In genomic region chr2:190575263-190575662, GRCh38 we compare ENCODE assay signal across 20 cellular contexts.
"Had no signal": no experiment of that assay in that cellular context is flagged by ENCODE, and none has a peak within 500 bp of the region (broad histone marks: within the 10 kb centered on the region; RNA-seq: fewer than 3 reads in every experiment).

No MANE protein-coding gene starts in this region.

- H3K27ac ChIP-seq: brain microvascular endothelial cell, coronary artery, left ventricle myocardium inferior, neutrophil, pancreas, right lobe of liver, stomach had no signal

- H3K4me1 ChIP-seq: right lobe of liver had no signal

- H3K4me3 ChIP-seq: coronary artery, left ventricle myocardium inferior, pancreas, right lobe of liver, stomach had no signal

- H3K27ac Mint-ChIP-seq: activated T-helper 1 cell treated with anti-CD3 and anti-CD28 coated beads, Interleukin-12 subunit alpha, Interleukin-12 subunit beta, Interleukin-2, Interleukin-4 antibody, amounts not matched to agents 30 ng/mL and 10 ng/mL and 1 ng/mL, durations not matched to agents 14 hours and 24 hours and 36 hours; naive B cell; stimulated activated effector memory CD8-positive, alpha-beta T cell treated with anti-CD3 and anti-CD28 coated beads, Interleukin-12 subunit alpha, Interleukin-12 subunit beta, amount 100 ng/mL, for 72 hours; type B pancreatic cell; WTC11 had no signal

- H3K27me3 ChIP-seq: brain microvascular endothelial cell, neutrophil, pancreas, right lobe of liver, stomach had no signal

- H3K27me3 Mint-ChIP-seq: naive B cell, type B pancreatic cell had no signal

- H3K36me3 Mint-ChIP-seq: naive B cell; stimulated activated effector memory CD8-positive, alpha-beta T cell treated with anti-CD3 and anti-CD28 coated beads, Interleukin-12 subunit alpha, Interleukin-12 subunit beta, amount 100 ng/mL, for 72 hours; type B pancreatic cell; WTC11 had no signal

- H3K9me3 Mint-ChIP-seq: activated T-helper 1 cell treated with anti-CD3 and anti-CD28 coated beads, Interleukin-12 subunit alpha, Interleukin-12 subunit beta, Interleukin-2, Interleukin-4 antibody, amounts not matched to agents 30 ng/mL and 10 ng/mL and 1 ng/mL, durations not matched to agents 14 hours and 24 hours and 36 hours; naive B cell; stimulated activated effector memory CD8-positive, alpha-beta T cell treated with anti-CD3 and anti-CD28 coated beads, Interleukin-12 subunit alpha, Interleukin-12 subunit beta, amount 100 ng/mL, for 72 hours; type B pancreatic cell; WTC11 had no signal

- H3K9me3 ChIP-seq: left ventricle myocardium inferior, neutrophil, pancreas, right lobe of liver, stomach had no signal

- DNase-seq: activated CD4-positive, alpha-beta T cell treated with anti-CD3 and anti-CD28 coated beads for 48 hours; aorta; brain microvascular endothelial cell; erythroblast; foreskin melanocyte; hypothalamus; kidney; left ventricle myocardium inferior; naive B cell; pancreas; right lobe of liver; small intestine; stimulated activated CD4-positive, alpha-beta T cell treated with anti-CD3 and anti-CD28 coated beads, Interleukin-4, amount 100 ng/mL, for 24 hours; stomach had no signal

- H3K4me3 Mint-ChIP-seq: activated T-helper 1 cell treated with anti-CD3 and anti-CD28 coated beads, Interleukin-12 subunit alpha, Interleukin-12 subunit beta, Interleukin-2, Interleukin-4 antibody, amounts not matched to agents 30 ng/mL and 10 ng/mL and 1 ng/mL, durations not matched to agents 14 hours and 24 hours and 36 hours; naive B cell; stimulated activated effector memory CD8-positive, alpha-beta T cell treated with anti-CD3 and anti-CD28 coated beads, Interleukin-12 subunit alpha, Interleukin-12 subunit beta, amount 100 ng/mL, for 72 hours; type B pancreatic cell; WTC11 had no signal

- ATAC-seq: pancreas; right lobe of liver; stimulated activated effector memory CD8-positive, alpha-beta T cell treated with anti-CD3 and anti-CD28 coated beads, Interleukin-12 subunit alpha, Interleukin-12 subunit beta, amount 100 ng/mL, for 72 hours; WTC11 had no signal

- H3K36me3 ChIP-seq: brain microvascular endothelial cell, left ventricle myocardium inferior, neutrophil, pancreas, right lobe of liver, stomach had no signal

- H3K4me1 Mint-ChIP-seq: WTC11 had no signal
